ENCODE assay signal across 1 cellular context in genomic region chr4:16065066-16065465, GRCh38.
TF ChIP-seq lines count a peak whose summit lies in the region.

No MANE protein-coding gene starts in this region.

TF ChIP-seq in K562, 482 proteins besides CTCF, POLR2A, EP300 and RAD21:
- TF ChIP-seq, protein P1, sequence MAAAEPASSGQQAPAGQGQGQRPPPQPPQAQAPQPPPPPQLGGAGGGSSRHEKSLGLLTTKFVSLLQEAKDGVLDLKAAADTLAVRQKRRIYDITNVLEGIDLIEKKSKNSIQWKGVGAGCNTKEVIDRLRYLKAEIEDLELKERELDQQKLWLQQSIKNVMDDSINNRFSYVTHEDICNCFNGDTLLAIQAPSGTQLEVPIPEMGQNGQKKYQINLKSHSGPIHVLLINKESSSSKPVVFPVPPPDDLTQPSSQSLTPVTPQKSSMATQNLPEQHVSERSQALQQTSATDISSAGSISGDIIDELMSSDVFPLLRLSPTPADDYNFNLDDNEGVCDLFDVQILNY (CRISPR knock-in tag; IDR thresholded peaks at IDR 0.05), result no peak
- TF ChIP-seq ZFP36 (IDR thresholded peaks at IDR 0.05; ENCODE audit: low read depth, low read length, partially characterized antibody), result peak; percentile 81
TF ChIP-seq in K562: peak in this region for 1.
